In genomic region chr7:139830292-139830691, GRCh38 we compare ENCODE assay signal across 12 cellular contexts. TPM values are rescaled to one million over a fixed set of nuclear protein-coding genes. Genes with fewer than 3 reads are reported as not detected.
DNase-seq lines count a peak whose midpoint lies in the region; ATAC-seq and TF ChIP-seq lines count a peak whose summit lies in the region.
"Had no signal": no experiment of that assay in that cellular context is flagged by ENCODE, and none has a peak within 500 bp of the region (broad histone marks: within the 10 kb centered on the region; RNA-seq: fewer than 3 reads in every experiment).

No MANE protein-coding gene starts in this region.

- peaks cover 17% of the 10 kb centered on the region for H3K27me3 Mint-ChIP-seq in nephron progenitor cell (ENCODE audit: low read depth, poor library complexity)

- no peak for TF ChIP-seq CTCF in dorsolateral prefrontal cortex (IDR thresholded peaks at IDR 0.05 in 54 of 56, conservative IDR thresholded peaks at IDR 0.05 in 2 of 56; ENCODE audit: low read depth in 1 of 56, partially characterized antibody in 56 of 56)
- TF ChIP-seq CTCF in nephron progenitor cell (IDR thresholded peaks at IDR 0.05): no peak

- H3K4me1 Mint-ChIP-seq in nephron progenitor cell: peaks cover 31% of the 10 kb centered on the region

- H3K27ac Mint-ChIP-seq in nephron progenitor cell: no peak overlapping the region

- ATAC-seq in GM18907 (IDR thresholded peaks at IDR 0.05; ENCODE audit: unreplicated experiment) (peak; percentile 16), GM19463 (IDR thresholded peaks at IDR 0.05; ENCODE audit: unreplicated experiment) (no peak), GM21447 (IDR thresholded peaks at IDR 0.05; ENCODE audit: unreplicated experiment) (no peak), GM21528 (IDR thresholded peaks at IDR 0.05; ENCODE audit: low FRiP score, unreplicated experiment) (no peak)
- ATAC-seq: gastrocnemius medialis had no signal

- H3K27ac ChIP-seq in dorsolateral prefrontal cortex: peak overlapping the region in 3 of 59 donors; percentile 32 to 42 (median 40)
- H3K27ac ChIP-seq: gastrocnemius medialis had no signal

- H3K36me3 Mint-ChIP-seq in nephron progenitor cell (ENCODE audit: low read depth): peaks cover 34% of the 10 kb centered on the region

- peak; percentile 40 for DNase-seq in CD1c-positive myeloid dendritic cell (ENCODE audit: extremely low spot score)
- no peak for DNase-seq in dorsolateral prefrontal cortex
- DNase-seq in nephron progenitor cell: no peak
- DNase-seq in NCI-H187 (lab: John Stamatoyannopoulos, UW): no peak
- DNase-seq: cerebellar nuclear complex, gastrocnemius medialis, midbrain, NCI-H1436 had no signal

- peak overlapping the region; percentile 26 for H3K4me3 Mint-ChIP-seq in nephron progenitor cell

- peaks cover 0 to 5% (median 0%) of the 10 kb centered on the region in 45 donors for H3K27me3 ChIP-seq in dorsolateral prefrontal cortex
- H3K27me3 ChIP-seq: gastrocnemius medialis had no signal

- H3K4me3 ChIP-seq in dorsolateral prefrontal cortex: peak overlapping the region in 39 of 59 donors; percentile 0 to 52 (median 32)

- intact Hi-C loops in dorsolateral prefrontal cortex (cut with DNase I): no loop called here

- peaks cover 56% of the 10 kb centered on the region for H3K9me3 Mint-ChIP-seq in nephron progenitor cell

RNA-seq across cellular contexts. Expression of gene TBXAS1, which starts 1.2 kb away (rescaled TPM):
- total RNA-seq in dorsolateral prefrontal cortex: 10 to 100 TPM in 73 of 120 experiments, 1 to 10 TPM in 47; 3.2 to 24.8 (median 11.3) TPM

RNA-seq across cellular contexts. Expression of gene HIPK2, which starts 52.5 kb away (rescaled TPM):
- 100 to 1,000 TPM; 106 to 688 (median 242) TPM for total RNA-seq in dorsolateral prefrontal cortex
